26 cellular contexts compared by ENCODE assay signal in genomic region chr7:158048569-158048968, GRCh38.
"Had no signal": no experiment of that assay in that cellular context is flagged by ENCODE, and none has a peak within 500 bp of the region (broad histone marks: within the 10 kb centered on the region; RNA-seq: fewer than 3 reads in every experiment).

No MANE protein-coding gene starts in this region.

- H3K9me3 Mint-ChIP-seq: immature natural killer cell; nephron; neural progenitor cell; stimulated activated effector memory CD8-positive, alpha-beta T cell treated with anti-CD3 and anti-CD28 coated beads, Interleukin-12 subunit alpha, Interleukin-12 subunit beta, amount 100 ng/mL, for 72 hours had no signal

- H3K9ac ChIP-seq: neural progenitor cell had no signal

- H3K36me3 Mint-ChIP-seq: immature natural killer cell; neural progenitor cell; stimulated activated effector memory CD8-positive, alpha-beta T cell treated with anti-CD3 and anti-CD28 coated beads, Interleukin-12 subunit alpha, Interleukin-12 subunit beta, amount 100 ng/mL, for 72 hours had no signal

- H3K27ac ChIP-seq: coronary artery, esophagus squamous epithelium, lower lobe of right lung, neural progenitor cell, prostate gland, right atrium auricular region, sigmoid colon, stomach, thyroid gland had no signal

- ATAC-seq: left ventricle myocardium superior; lower lobe of right lung; stimulated activated effector memory CD8-positive, alpha-beta T cell treated with anti-CD3 and anti-CD28 coated beads, Interleukin-12 subunit alpha, Interleukin-12 subunit beta, amount 100 ng/mL, for 72 hours had no signal

- FAIRE-seq: endometrium, frontal cortex had no signal

- H2AFZ ChIP-seq: neural progenitor cell had no signal

- H3K4me1 Mint-ChIP-seq: immature natural killer cell; nephron; stimulated activated effector memory CD8-positive, alpha-beta T cell treated with anti-CD3 and anti-CD28 coated beads, Interleukin-12 subunit alpha, Interleukin-12 subunit beta, amount 100 ng/mL, for 72 hours had no signal

- H3K9me3 ChIP-seq: esophagus squamous epithelium, lower lobe of right lung, prostate gland, right atrium auricular region, sigmoid colon, stomach, thyroid gland had no signal

- H3K4me1 ChIP-seq: esophagus squamous epithelium, lower lobe of right lung, prostate gland, right atrium auricular region, thyroid gland had no signal

- H3K4me2 ChIP-seq: neural progenitor cell had no signal

- H3K27ac Mint-ChIP-seq: immature natural killer cell; nephron; neural progenitor cell; stimulated activated effector memory CD8-positive, alpha-beta T cell treated with anti-CD3 and anti-CD28 coated beads, Interleukin-12 subunit alpha, Interleukin-12 subunit beta, amount 100 ng/mL, for 72 hours had no signal

- H3K4me3 Mint-ChIP-seq: immature natural killer cell; nephron; neural progenitor cell; stimulated activated effector memory CD8-positive, alpha-beta T cell treated with anti-CD3 and anti-CD28 coated beads, Interleukin-12 subunit alpha, Interleukin-12 subunit beta, amount 100 ng/mL, for 72 hours had no signal

- H3K27me3 ChIP-seq: esophagus squamous epithelium, neural progenitor cell, right atrium auricular region, sigmoid colon, thyroid gland had no signal

- DNase-seq: dermis blood vessel endothelial cell; effector memory CD4-positive, alpha-beta T cell; erythroblast; esophagus squamous epithelium; hypothalamus; immature natural killer cell; islet precursor cell; kidney glomerular epithelial cell; left ventricle myocardium superior; lower lobe of right lung; nucleus accumbens; stimulated activated CD4-positive, alpha-beta T cell treated with anti-CD3 and anti-CD28 coated beads, Interleukin-2, amount 100 ng/mL, for 24 hours; stimulated activated CD4-positive, alpha-beta T cell treated with anti-CD3 and anti-CD28 coated beads, Interleukin-4, amount 100 ng/mL, for 24 hours; stimulated activated naive CD4-positive, alpha-beta T cell treated with Interleukin-2 at 50 U/mL for 16 hours; stomach; thyroid gland; trophoblast cell had no signal

- H3K4me3 ChIP-seq: coronary artery, esophagus squamous epithelium, lower lobe of right lung, neural progenitor cell, prostate gland, right atrium auricular region, sigmoid colon, stomach, thyroid gland had no signal

- H3K36me3 ChIP-seq: esophagus squamous epithelium, lower lobe of right lung, neural progenitor cell, prostate gland, right atrium auricular region, sigmoid colon, stomach, thyroid gland had no signal
